In the genomic region with DNA sequence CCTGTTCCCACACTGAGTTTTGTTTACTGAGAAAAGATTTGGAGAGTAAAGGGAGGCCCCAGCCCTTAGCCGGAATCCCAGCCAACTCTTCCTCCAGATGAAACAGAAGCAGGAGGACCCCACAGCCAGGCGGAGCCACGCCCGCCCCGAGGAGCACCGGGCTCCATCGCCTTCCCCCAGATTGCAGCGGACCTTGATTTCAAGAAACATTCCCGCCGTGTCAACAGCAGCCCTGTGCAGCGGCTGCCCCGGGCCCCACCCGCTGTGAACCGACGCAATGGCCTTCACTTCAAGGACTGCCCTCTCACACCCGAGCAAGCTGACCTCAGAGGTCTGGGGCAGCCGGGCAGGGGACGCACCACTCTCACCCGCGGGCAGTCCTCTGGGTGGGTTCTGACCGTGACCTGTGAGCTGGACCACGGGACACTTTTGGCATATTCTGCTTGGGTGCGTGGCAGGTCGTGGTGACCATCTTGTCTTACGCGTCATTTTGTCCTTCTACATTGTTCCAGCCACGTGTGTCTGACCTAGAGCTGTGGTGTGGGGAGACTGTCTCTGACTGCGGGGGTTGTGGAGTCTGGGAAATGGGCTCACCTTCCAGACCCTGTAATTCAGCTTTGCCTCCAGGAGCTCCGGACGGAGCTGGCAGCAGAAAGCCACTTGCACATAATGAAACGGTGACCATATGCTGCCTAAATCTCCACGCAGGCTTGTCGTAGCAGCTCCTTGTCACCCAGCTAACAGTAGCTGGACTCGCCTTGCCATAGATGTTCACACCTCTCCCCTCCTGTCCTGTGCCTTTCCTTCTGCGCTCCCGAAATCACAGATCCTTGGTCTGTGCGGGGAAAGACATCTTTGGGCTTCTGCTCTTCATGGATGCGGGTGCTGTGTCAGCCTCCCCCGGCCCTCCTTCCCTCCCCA, we compare ENCODE assay signal across 1 cellular context.
TF ChIP-seq lines count a peak whose summit lies in the region.

No MANE protein-coding gene starts in this region.

TF ChIP-seq in HepG2, 621 proteins besides CTCF, POLR2A, EP300 and RAD21 (continued from another document and continues in another):
- TF ChIP-seq, protein P1, sequence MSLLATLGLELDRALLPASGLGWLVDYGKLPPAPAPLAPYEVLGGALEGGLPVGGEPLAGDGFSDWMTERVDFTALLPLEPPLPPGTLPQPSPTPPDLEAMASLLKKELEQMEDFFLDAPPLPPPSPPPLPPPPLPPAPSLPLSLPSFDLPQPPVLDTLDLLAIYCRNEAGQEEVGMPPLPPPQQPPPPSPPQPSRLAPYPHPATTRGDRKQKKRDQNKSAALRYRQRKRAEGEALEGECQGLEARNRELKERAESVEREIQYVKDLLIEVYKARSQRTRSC (CRISPR knock-in tag; IDR thresholded peaks at IDR 0.05; ENCODE audit: low read depth) = no peak
- TF ChIP-seq ZNF850 (CRISPR knock-in tag; conservative IDR thresholded peaks at IDR 0.05) = no peak
- TF ChIP-seq, protein P2, sequence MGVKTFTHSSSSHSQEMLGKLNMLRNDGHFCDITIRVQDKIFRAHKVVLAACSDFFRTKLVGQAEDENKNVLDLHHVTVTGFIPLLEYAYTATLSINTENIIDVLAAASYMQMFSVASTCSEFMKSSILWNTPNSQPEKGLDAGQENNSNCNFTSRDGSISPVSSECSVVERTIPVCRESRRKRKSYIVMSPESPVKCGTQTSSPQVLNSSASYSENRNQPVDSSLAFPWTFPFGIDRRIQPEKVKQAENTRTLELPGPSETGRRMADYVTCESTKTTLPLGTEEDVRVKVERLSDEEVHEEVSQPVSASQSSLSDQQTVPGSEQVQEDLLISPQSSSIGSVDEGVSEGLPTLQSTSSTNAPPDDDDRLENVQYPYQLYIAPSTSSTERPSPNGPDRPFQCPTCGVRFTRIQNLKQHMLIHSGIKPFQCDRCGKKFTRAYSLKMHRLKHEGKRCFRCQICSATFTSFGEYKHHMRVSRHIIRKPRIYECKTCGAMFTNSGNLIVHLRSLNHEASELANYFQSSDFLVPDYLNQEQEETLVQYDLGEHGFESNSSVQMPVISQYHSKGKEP (CRISPR knock-in tag; IDR thresholded peaks at IDR 0.05) = no peak
- 0 out of 2 replicates have a peak, but pooled peaks have one; percentile 57 for TF ChIP-seq ZNF550 (CRISPR knock-in tag; IDR thresholded peaks at IDR 0.05; ENCODE audit: borderline replicate concordance)
- TF ChIP-seq, protein P3, sequence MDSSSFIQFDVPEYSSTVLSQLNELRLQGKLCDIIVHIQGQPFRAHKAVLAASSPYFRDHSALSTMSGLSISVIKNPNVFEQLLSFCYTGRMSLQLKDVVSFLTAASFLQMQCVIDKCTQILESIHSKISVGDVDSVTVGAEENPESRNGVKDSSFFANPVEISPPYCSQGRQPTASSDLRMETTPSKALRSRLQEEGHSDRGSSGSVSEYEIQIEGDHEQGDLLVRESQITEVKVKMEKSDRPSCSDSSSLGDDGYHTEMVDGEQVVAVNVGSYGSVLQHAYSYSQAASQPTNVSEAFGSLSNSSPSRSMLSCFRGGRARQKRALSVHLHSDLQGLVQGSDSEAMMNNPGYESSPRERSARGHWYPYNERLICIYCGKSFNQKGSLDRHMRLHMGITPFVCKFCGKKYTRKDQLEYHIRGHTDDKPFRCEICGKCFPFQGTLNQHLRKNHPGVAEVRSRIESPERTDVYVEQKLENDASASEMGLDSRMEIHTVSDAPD (CRISPR knock-in tag; IDR thresholded peaks at IDR 0.05) = no peak
- no peak for TF ChIP-seq U2AF1 (optimal IDR thresholded peaks at IDR 0.05; ENCODE audit: low read depth, low read length)
- TF ChIP-seq POLR2G (IDR thresholded peaks at IDR 0.05; ENCODE audit: low read depth, low read length) = no peak
- no peak for TF ChIP-seq THYN1 (CRISPR knock-in tag; IDR thresholded peaks at IDR 0.05; ENCODE audit: borderline replicate concordance, low read depth)
- TF ChIP-seq MEIS2 (CRISPR knock-in tag; IDR thresholded peaks at IDR 0.05) = no peak
- TF ChIP-seq EEA1 (CRISPR knock-in tag; IDR thresholded peaks at IDR 0.05; ENCODE audit: borderline replicate concordance) = 0 out of 2 replicates have a peak, but pooled peaks have one; percentile 14
- TF ChIP-seq, protein P4, sequence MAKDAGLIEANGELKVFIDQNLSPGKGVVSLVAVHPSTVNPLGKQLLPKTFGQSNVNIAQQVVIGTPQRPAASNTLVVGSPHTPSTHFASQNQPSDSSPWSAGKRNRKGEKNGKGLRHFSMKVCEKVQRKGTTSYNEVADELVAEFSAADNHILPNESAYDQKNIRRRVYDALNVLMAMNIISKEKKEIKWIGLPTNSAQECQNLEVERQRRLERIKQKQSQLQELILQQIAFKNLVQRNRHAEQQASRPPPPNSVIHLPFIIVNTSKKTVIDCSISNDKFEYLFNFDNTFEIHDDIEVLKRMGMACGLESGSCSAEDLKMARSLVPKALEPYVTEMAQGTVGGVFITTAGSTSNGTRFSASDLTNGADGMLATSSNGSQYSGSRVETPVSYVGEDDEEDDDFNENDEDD (CRISPR knock-in tag; IDR thresholded peaks at IDR 0.05; ENCODE audit: borderline replicate concordance) = peak; percentile 39; the same call in 1 of the 2 replicates
- TF ChIP-seq ZFP1 (CRISPR knock-in tag; IDR thresholded peaks at IDR 0.05) = no peak
- no peak for TF ChIP-seq ARID2 (CRISPR knock-in tag; IDR thresholded peaks at IDR 0.05; ENCODE audit: borderline replicate concordance)
- TF ChIP-seq, protein P5, sequence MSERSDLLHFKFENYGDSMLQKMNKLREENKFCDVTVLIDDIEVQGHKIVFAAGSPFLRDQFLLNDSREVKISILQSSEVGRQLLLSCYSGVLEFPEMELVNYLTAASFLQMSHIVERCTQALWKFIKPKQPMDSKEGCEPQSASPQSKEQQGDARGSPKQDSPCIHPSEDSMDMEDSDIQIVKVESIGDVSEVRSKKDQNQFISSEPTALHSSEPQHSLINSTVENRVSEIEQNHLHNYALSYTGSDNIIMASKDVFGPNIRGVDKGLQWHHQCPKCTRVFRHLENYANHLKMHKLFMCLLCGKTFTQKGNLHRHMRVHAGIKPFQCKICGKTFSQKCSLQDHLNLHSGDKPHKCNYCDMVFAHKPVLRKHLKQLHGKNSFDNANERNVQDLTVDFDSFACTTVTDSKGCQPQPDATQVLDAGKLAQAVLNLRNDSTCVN (CRISPR knock-in tag; IDR thresholded peaks at IDR 0.05; ENCODE audit: borderline replicate concordance) = no peak
- TF ChIP-seq ZNF619 (CRISPR knock-in tag; IDR thresholded peaks at IDR 0.05) = peak; percentile 41; the same call in 1 of the 2 replicates
- TF ChIP-seq, protein P6, sequence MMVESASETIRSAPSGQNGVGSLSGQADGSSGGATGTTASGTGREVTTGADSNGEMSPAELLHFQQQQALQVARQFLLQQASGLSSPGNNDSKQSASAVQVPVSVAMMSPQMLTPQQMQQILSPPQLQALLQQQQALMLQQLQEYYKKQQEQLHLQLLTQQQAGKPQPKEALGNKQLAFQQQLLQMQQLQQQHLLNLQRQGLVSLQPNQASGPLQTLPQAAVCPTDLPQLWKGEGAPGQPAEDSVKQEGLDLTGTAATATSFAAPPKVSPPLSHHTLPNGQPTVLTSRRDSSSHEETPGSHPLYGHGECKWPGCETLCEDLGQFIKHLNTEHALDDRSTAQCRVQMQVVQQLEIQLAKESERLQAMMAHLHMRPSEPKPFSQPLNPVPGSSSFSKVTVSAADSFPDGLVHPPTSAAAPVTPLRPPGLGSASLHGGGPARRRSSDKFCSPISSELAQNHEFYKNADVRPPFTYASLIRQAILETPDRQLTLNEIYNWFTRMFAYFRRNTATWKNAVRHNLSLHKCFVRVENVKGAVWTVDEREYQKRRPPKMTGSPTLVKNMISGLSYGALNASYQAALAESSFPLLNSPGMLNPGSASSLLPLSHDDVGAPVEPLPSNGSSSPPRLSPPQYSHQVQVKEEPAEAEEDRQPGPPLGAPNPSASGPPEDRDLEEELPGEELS (CRISPR knock-in tag; IDR thresholded peaks at IDR 0.05) = no peak
- TF ChIP-seq ZNF841 (CRISPR knock-in tag; IDR thresholded peaks at IDR 0.05; ENCODE audit: borderline replicate concordance) = no peak
- TF ChIP-seq, protein P7, sequence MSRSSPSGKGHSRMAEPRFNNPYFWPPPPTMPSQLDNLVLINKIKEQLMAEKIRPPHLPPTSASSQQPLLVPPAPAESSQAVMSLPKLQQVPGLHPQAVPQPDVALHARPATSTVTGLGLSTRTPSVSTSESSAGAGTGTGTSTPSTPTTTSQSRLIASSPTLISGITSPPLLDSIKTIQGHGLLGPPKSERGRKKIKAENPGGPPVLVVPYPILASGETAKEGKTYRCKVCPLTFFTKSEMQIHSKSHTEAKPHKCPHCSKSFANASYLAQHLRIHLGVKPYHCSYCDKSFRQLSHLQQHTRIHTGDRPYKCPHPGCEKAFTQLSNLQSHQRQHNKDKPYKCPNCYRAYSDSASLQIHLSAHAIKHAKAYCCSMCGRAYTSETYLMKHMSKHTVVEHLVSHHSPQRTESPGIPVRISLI (CRISPR knock-in tag; IDR thresholded peaks at IDR 0.05; ENCODE audit: borderline replicate concordance) = 0 out of 2 replicates have a peak, but pooled peaks have one; percentile 0
- TF ChIP-seq ZBTB7B (CRISPR knock-in tag; IDR thresholded peaks at IDR 0.05) = peak; percentile 64; the same call in 1 of the 2 replicates
- no peak for TF ChIP-seq CENPX (CRISPR knock-in tag; IDR thresholded peaks at IDR 0.05)
- peak; percentile 25; the same call in 1 of the 2 replicates for TF ChIP-seq GATAD2A (CRISPR knock-in tag; IDR thresholded peaks at IDR 0.05)
- TF ChIP-seq, protein P8, sequence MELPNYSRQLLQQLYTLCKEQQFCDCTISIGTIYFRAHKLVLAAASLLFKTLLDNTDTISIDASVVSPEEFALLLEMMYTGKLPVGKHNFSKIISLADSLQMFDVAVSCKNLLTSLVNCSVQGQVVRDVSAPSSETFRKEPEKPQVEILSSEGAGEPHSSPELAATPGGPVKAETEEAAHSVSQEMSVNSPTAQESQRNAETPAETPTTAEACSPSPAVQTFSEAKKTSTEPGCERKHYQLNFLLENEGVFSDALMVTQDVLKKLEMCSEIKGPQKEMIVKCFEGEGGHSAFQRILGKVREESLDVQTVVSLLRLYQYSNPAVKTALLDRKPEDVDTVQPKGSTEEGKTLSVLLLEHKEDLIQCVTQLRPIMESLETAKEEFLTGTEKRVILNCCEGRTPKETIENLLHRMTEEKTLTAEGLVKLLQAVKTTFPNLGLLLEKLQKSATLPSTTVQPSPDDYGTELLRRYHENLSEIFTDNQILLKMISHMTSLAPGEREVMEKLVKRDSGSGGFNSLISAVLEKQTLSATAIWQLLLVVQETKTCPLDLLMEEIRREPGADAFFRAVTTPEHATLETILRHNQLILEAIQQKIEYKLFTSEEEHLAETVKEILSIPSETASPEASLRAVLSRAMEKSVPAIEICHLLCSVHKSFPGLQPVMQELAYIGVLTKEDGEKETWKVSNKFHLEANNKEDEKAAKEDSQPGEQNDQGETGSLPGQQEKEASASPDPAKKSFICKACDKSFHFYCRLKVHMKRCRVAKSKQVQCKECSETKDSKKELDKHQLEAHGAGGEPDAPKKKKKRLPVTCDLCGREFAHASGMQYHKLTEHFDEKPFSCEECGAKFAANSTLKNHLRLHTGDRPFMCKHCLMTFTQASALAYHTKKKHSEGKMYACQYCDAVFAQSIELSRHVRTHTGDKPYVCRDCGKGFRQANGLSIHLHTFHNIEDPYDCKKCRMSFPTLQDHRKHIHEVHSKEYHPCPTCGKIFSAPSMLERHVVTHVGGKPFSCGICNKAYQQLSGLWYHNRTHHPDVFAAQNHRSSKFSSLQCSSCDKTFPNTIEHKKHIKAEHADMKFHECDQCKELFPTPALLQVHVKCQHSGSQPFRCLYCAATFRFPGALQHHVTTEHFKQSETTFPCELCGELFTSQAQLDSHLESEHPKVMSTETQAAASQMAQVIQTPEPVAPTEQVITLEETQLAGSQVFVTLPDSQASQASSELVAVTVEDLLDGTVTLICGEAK (IDR thresholded peaks at IDR 0.05) = no peak
- TF ChIP-seq, protein P8 (CRISPR knock-in tag; IDR thresholded peaks at IDR 0.05) = no peak; the same call in 1 of the 2 replicates
- TF ChIP-seq CHD4 (IDR thresholded peaks at IDR 0.05; ENCODE audit: borderline replicate concordance, low read length) = no peak
- TF ChIP-seq AGO2 (optimal IDR thresholded peaks at IDR 0.05; ENCODE audit: low read depth, low read length) = no peak
- TF ChIP-seq RARA (CRISPR knock-in tag; IDR thresholded peaks at IDR 0.05) = peak; percentile 79
- TF ChIP-seq, protein P9, sequence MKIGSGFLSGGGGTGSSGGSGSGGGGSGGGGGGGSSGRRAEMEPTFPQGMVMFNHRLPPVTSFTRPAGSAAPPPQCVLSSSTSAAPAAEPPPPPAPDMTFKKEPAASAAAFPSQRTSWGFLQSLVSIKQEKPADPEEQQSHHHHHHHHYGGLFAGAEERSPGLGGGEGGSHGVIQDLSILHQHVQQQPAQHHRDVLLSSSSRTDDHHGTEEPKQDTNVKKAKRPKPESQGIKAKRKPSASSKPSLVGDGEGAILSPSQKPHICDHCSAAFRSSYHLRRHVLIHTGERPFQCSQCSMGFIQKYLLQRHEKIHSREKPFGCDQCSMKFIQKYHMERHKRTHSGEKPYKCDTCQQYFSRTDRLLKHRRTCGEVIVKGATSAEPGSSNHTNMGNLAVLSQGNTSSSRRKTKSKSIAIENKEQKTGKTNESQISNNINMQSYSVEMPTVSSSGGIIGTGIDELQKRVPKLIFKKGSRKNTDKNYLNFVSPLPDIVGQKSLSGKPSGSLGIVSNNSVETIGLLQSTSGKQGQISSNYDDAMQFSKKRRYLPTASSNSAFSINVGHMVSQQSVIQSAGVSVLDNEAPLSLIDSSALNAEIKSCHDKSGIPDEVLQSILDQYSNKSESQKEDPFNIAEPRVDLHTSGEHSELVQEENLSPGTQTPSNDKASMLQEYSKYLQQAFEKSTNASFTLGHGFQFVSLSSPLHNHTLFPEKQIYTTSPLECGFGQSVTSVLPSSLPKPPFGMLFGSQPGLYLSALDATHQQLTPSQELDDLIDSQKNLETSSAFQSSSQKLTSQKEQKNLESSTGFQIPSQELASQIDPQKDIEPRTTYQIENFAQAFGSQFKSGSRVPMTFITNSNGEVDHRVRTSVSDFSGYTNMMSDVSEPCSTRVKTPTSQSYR (CRISPR knock-in tag; IDR thresholded peaks at IDR 0.05; ENCODE audit: borderline replicate concordance) = no peak
- no peak for TF ChIP-seq ZIK1 (CRISPR knock-in tag; IDR thresholded peaks at IDR 0.05; ENCODE audit: borderline replicate concordance, low read depth)
- peak; percentile 55 for TF ChIP-seq HDAC1 (CRISPR knock-in tag; IDR thresholded peaks at IDR 0.05)
